10 cellular contexts compared by ENCODE assay signal in the genomic region with DNA sequence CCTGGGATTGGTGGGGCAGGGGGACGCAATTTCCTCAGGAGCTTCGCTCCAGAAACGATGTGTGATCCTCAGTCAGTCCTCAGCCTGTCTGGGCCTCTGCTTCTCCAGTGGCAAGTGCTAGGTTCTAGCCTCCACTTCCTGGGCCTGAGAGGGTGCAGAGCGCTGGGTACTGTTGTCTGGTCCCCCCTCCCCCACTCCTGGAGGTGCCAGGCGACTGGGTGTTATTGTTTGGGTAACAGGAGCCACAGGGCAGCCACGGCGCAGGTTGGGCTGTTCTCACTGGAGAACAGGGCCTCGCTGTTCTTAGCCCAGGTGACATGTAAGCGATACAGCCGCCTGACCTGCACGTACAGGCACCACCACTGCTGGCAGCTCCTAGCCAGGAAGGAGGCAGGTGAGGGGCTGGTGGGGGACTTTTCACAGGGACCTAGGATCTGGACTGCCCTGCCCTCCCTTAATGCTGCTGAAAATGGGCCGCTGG. TPM values are rescaled to one million over a fixed set of nuclear protein-coding genes. Genes with fewer than 3 reads are reported as not detected.
A peak's percentile ranks its signal among the peaks of the same experiment; 100 is the strongest.
DNase-seq lines count a peak whose midpoint lies in the region; ATAC-seq and TF ChIP-seq lines count a peak whose summit lies in the region.
"Had no signal": no experiment of that assay in that cellular context is flagged by ENCODE, and none has a peak within 500 bp of the region (broad histone marks: within the 10 kb centered on the region; RNA-seq: fewer than 3 reads in every experiment).

No MANE protein-coding gene starts in this region.

- H3K9me3 Mint-ChIP-seq in IgD-negative memory B cell: no peaks in the 10 kb centered on the region

- in situ Hi-C loops in mammary epithelial cell (cut with MboI; ENCODE audit: low sequenced_read_pairs in 2 of 2): no loop called here

- WGBS in mammary epithelial cell (ENCODE audit: low coverage, missing lambda C conversion rate): 4% methylated on average over 11 of the region's 12 CpGs
- WGBS in mesodermal cell (ENCODE audit: insufficient coverage in 2 of 2), 2 experiments: 72 to 76% methylated on average over 9 to 10 of the region's 12 CpGs

- peaks cover 4% of the 10 kb centered on the region for H3K27me3 Mint-ChIP-seq in IgD-negative memory B cell

- no peaks in the 10 kb centered on the region for H3K36me3 Mint-ChIP-seq in IgD-negative memory B cell

- peaks cover 68% of the 10 kb centered on the region for H3K79me2 ChIP-seq in mammary epithelial cell (ENCODE audit: insufficient read depth, low read length)

- peak overlapping the region; percentile 98 for H3K4me3 ChIP-seq in BLaER1
- peak overlapping the region; percentile 19 to 90 (median 68) for H3K4me3 ChIP-seq in mammary epithelial cell (replicated peaks in 1 of 3; ENCODE audit: insufficient read depth in 1 of 3, low read depth in 2 of 3, low read length in 3 of 3)
- peak overlapping the region; percentile 67 for H3K4me3 ChIP-seq in mesodermal cell (ENCODE audit: extremely low read depth, insufficient read depth, low read length, poor library complexity, severe bottlenecking)

- BruUV-seq in mammary epithelial cell (replicated peaks; lab: Mats Ljungman, UMichigan): no TSS peak

- DNase-seq in mammary epithelial cell: peak; percentile 69
- no peak for DNase-seq in inferior parietal cortex (ENCODE audit: extremely low spot score)
- no peak for DNase-seq in activated effector memory CD4-positive, alpha-beta T cell treated with anti-CD3 and anti-CD28 coated beads, Interleukin-2, amount 50 U/mL, for 16 hours
- DNase-seq: T-helper 9 cell had no signal

- peaks cover 21 to 23% (median 23%) of the 10 kb centered on the region in 3 donors for H3K4me1 Mint-ChIP-seq in IgD-negative memory B cell

- H3K36me3 ChIP-seq in BLaER1 (0 out of 2 replicates have a peak, but pooled peaks cover 3% of the 10 kb centered on the region), mammary epithelial cell (ENCODE audit: insufficient read depth, low read length) (peaks cover 5% of the 10 kb centered on the region), mesodermal cell (ENCODE audit: control insufficient read depth, insufficient read depth, low read length) (no peaks in the 10 kb centered on the region)
- H3K36me3 ChIP-seq: gastroesophageal sphincter had no signal

- intact Hi-C loops in mammary epithelial cell (cut with micrococcal nuclease): loop anchor here (1.0 to 2.0 kb wide), 3 partner anchors 11 to 59 kb away; a partner anchor contains a TSS

- H3K4me3 Mint-ChIP-seq in IgD-negative memory B cell: no peak overlapping the region

- peak in 1 of 2 donors; percentile 5 for TF ChIP-seq CTCF in mammary epithelial cell (conservative IDR thresholded peaks at IDR 0.05 in 1 of 2, IDR thresholded peaks at IDR 0.05 in 1 of 2; ENCODE audit: extremely low read depth in 1 of 2, insufficient read depth in 1 of 2, low read depth in 1 of 2, low read length in 2 of 2)

- H3K27ac ChIP-seq in BLaER1: peak overlapping the region; percentile 88
- H3K27ac ChIP-seq in mammary epithelial cell (ENCODE audit: insufficient read depth, low read depth, low read length): peak overlapping the region; percentile 83
- H3K27ac ChIP-seq in mesodermal cell (ENCODE audit: low read depth, low read length, severe bottlenecking): peak overlapping the region; percentile 41
- H3K27ac ChIP-seq: gastroesophageal sphincter had no signal

- ATAC-seq in HG02759 (IDR thresholded peaks at IDR 0.05; ENCODE audit: unreplicated experiment) (no peak), HG02763 (IDR thresholded peaks at IDR 0.05; ENCODE audit: unreplicated experiment) (no peak)
- ATAC-seq: gastroesophageal sphincter had no signal

- peak overlapping the region in 2 of 3 donors; percentile 59 to 62 for H3K27ac Mint-ChIP-seq in IgD-negative memory B cell

- H3K4me2 ChIP-seq in BLaER1 (peak overlapping the region; percentile 100), mammary epithelial cell (ENCODE audit: insufficient read depth, low read depth, low read length) (peak overlapping the region; percentile 86)

- H4K20me1 ChIP-seq in BLaER1 (peaks cover 56% of the 10 kb centered on the region), mammary epithelial cell (ENCODE audit: insufficient read depth, low read length) (no peaks in the 10 kb centered on the region)

- H3K9me3 ChIP-seq in BLaER1 (no peaks in the 10 kb centered on the region), mammary epithelial cell (replicated peaks; ENCODE audit: insufficient read depth, low read length) (no peaks in the 10 kb centered on the region), mesodermal cell (ENCODE audit: control insufficient read depth, low read length) (no peaks in the 10 kb centered on the region)
- H3K9me3 ChIP-seq: gastroesophageal sphincter had no signal

- H3K27me3 ChIP-seq in BLaER1 (no peaks in the 10 kb centered on the region), mammary epithelial cell (ENCODE audit: insufficient read depth, low read length) (no peaks in the 10 kb centered on the region)

- CTCF ChIA-PET in mammary epithelial cell (lab: Charles Lee; ENCODE audit: low non-redundant PET): interaction anchor here (1.1 kb wide), 1 partner anchor 32 kb away, joined by 4 read pairs; no protein-coding TSS in a partner anchor

- no peak overlapping the region for H2AFZ ChIP-seq in mammary epithelial cell (ENCODE audit: low read depth, low read length)

- H3K4me1 ChIP-seq in BLaER1 (peaks cover 66% of the 10 kb centered on the region), mammary epithelial cell (ENCODE audit: insufficient read depth, low read length) (peaks cover 20% of the 10 kb centered on the region), mesodermal cell (ENCODE audit: control insufficient read depth, insufficient read depth, low read length, poor library complexity, severe bottlenecking) (peaks cover 14% of the 10 kb centered on the region)

- peak overlapping the region; percentile 92 for H3K9ac ChIP-seq in BLaER1
- peak overlapping the region; percentile 94 for H3K9ac ChIP-seq in mammary epithelial cell (ENCODE audit: insufficient read depth, low read length)

- dilution Hi-C loops in mammary epithelial cell (cut with HindIII; ENCODE audit: low sequenced_read_pairs): no loop called here

RNA-seq across cellular contexts. Expression of a gene that starts 2.1 kb away (rescaled TPM):
- polyA plus RNA-seq in IgD-negative memory B cell: 152 TPM
- 100 to 1,000 TPM; 107 to 142 TPM for total RNA-seq in mammary epithelial cell
- polyA plus RNA-seq in mammary epithelial cell: 103 TPM
- 229 TPM for polyA minus RNA-seq in mammary epithelial cell
- 31.4 TPM for polyA plus RNA-seq in mesodermal cell (2013, experiment 1 of 2)
- 26.2 TPM for polyA plus RNA-seq in mesodermal cell (2013, experiment 2 of 2)

RNA-seq across cellular contexts. Expression of a gene that starts 59.5 kb away (rescaled TPM):
- 748 TPM for polyA plus RNA-seq in IgD-negative memory B cell
- total RNA-seq in mammary epithelial cell: 100 to 1,000 TPM in 1 of 2 donors, 10 to 100 TPM in 1; 63.2 to 207 TPM
- 196 TPM for polyA plus RNA-seq in mammary epithelial cell
- polyA minus RNA-seq in mammary epithelial cell: 114 TPM
- 520 TPM for polyA plus RNA-seq in mesodermal cell (2013, experiment 1 of 2)
- 529 TPM for polyA plus RNA-seq in mesodermal cell (2013, experiment 2 of 2)
